ENCODE assay signal across 27 cellular contexts in genomic region chr2:55958756-55959155, GRCh38. TPM values are rescaled to one million over a fixed set of nuclear protein-coding genes. Genes with fewer than 3 reads are reported as not detected.
DNase-seq lines count a peak whose midpoint lies in the region; ATAC-seq and TF ChIP-seq lines count a peak whose summit lies in the region.
"Had no signal": no experiment of that assay in that cellular context is flagged by ENCODE, and none has a peak within 500 bp of the region (broad histone marks: within the 10 kb centered on the region; RNA-seq: fewer than 3 reads in every experiment).

No MANE protein-coding gene starts in this region.

- TF ChIP-seq POLR2A in IMR-90 (IDR thresholded peaks at IDR 0.05; ENCODE audit: low read depth, low read length): no peak

- peak overlapping the region; percentile 71; the same call in 1 of the 2 replicates for H3K14ac ChIP-seq in IMR-90 (replicated peaks; ENCODE audit: low read depth, low read length)

- no peaks in the 10 kb centered on the region for H3K27me3 ChIP-seq in IMR-90 (ENCODE audit: control insufficient read depth, insufficient read depth, low read length)
- H3K27me3 ChIP-seq in upper lobe of right lung: no peaks in the 10 kb centered on the region
- H3K27me3 ChIP-seq: suprapubic skin, uterus had no signal

- H3K4me1 Mint-ChIP-seq in chondrocyte (ENCODE audit: low read depth) (peaks cover 24% of the 10 kb centered on the region), mesothelial cell of epicardium (peaks cover 22% of the 10 kb centered on the region)
- H3K4me1 Mint-ChIP-seq: natural killer cell had no signal

- ATAC-seq in IMR-90 (ENCODE audit: low read depth) (peak; percentile 19), upper lobe of right lung (no peak)
- ATAC-seq: natural killer cell had no signal

- H3K9me3 Mint-ChIP-seq in chondrocyte (ENCODE audit: low read depth): peaks cover 6% of the 10 kb centered on the region
- peaks cover 3% of the 10 kb centered on the region for H3K9me3 Mint-ChIP-seq in mesothelial cell of epicardium
- H3K9me3 Mint-ChIP-seq: activated naive CD4-positive, alpha-beta T cell treated with anti-CD3 and anti-CD28 coated beads for 36 hours; T-helper 2 cell treated with Interferon-gamma antibody and Interleukin-4, amounts not matched to agents 5 μg/mL and 100 μg/mL, for 36 hours had no signal

- peak overlapping the region; percentile 34; the same call in 1 of the 2 replicates for H3K23ac ChIP-seq in IMR-90 (ENCODE audit: low read depth, low read length)

- H2AK9ac ChIP-seq in IMR-90 (replicated peaks; ENCODE audit: low read depth, low read length, poor library complexity): no peak overlapping the region

- no peak overlapping the region for H3K56ac ChIP-seq in IMR-90 (ENCODE audit: extremely low read depth, insufficient read depth, low read length)

- peak overlapping the region; percentile 17 for H2BK5ac ChIP-seq in IMR-90 (ENCODE audit: low read depth, low read length, poor library complexity, severe bottlenecking)

- H3K27ac Mint-ChIP-seq in chondrocyte (ENCODE audit: unreplicated experiment): peak overlapping the region; percentile 49
- peak overlapping the region; percentile 43 for H3K27ac Mint-ChIP-seq in mesothelial cell of epicardium
- H3K27ac Mint-ChIP-seq: activated CD4-positive, alpha-beta memory T cell treated with anti-CD3 and anti-CD28 coated beads for 36 hours; activated naive CD4-positive, alpha-beta T cell treated with anti-CD3 and anti-CD28 coated beads for 36 hours; natural killer cell; T-helper 2 cell treated with Interferon-gamma antibody and Interleukin-4, amounts not matched to agents 5 μg/mL and 100 μg/mL, for 36 hours had no signal

- H3K4me3 Mint-ChIP-seq in chondrocyte (ENCODE audit: unreplicated experiment): no peak overlapping the region
- H3K4me3 Mint-ChIP-seq in mesothelial cell of epicardium: no peak overlapping the region
- H3K4me3 Mint-ChIP-seq: activated CD4-positive, alpha-beta memory T cell treated with anti-CD3 and anti-CD28 coated beads for 36 hours; activated naive CD4-positive, alpha-beta T cell treated with anti-CD3 and anti-CD28 coated beads for 36 hours; natural killer cell; T-helper 2 cell treated with Interferon-gamma antibody and Interleukin-4, amounts not matched to agents 5 μg/mL and 100 μg/mL, for 36 hours had no signal

- H3K9me3 ChIP-seq in IMR-90 (ENCODE audit: control insufficient read depth, insufficient read depth, low read length) (no peaks in the 10 kb centered on the region), upper lobe of right lung (no peaks in the 10 kb centered on the region)
- H3K9me3 ChIP-seq: adrenal gland, left ventricle myocardium inferior, suprapubic skin, uterus had no signal

- no peak for DNase-seq in IMR-90
- DNase-seq in chondrocyte (ENCODE audit: low spot score): no peak
- DNase-seq in mesothelial cell of epicardium (ENCODE audit: low spot score in 2 of 2, unreplicated experiment in 2 of 2): no peak
- DNase-seq in upper lobe of right lung: no peak
- no peak for DNase-seq in SHP77 (lab: John Stamatoyannopoulos, UW)
- no peak for DNase-seq in GM13977 (ENCODE audit: low spot score)
- DNase-seq in cerebellar nuclear complex (lab: John Stamatoyannopoulos, UW): no peak
- DNase-seq: activated CD4-positive, alpha-beta memory T cell treated with anti-CD3 and anti-CD28 coated beads for 36 hours; activated CD4-positive, CD25-positive, alpha-beta regulatory T cell treated with anti-CD3 and anti-CD28 coated beads, Interleukin-2, amount 50 U/mL, for 72 hours; activated CD8-positive, alpha-beta memory T cell treated with anti-CD3 and anti-CD28 coated beads, Interleukin-2, amount 50 U/mL, for 4 hours; activated naive CD4-positive, alpha-beta T cell treated with anti-CD3 and anti-CD28 coated beads for 36 hours; effector CD8-positive, alpha-beta T cell; H7; Karpas-422; left ventricle myocardium inferior; natural killer cell; NCI-H1417; NCI-H524 treated with DMSO at 0.1 percent for 48 hours; NK-92 treated with Interleukin-12 subunit alpha and Interleukin-12 subunit beta, amount 100 ng/mL, for 24 hours; nucleus accumbens; SIG-M5; stimulated activated naive CD4-positive, alpha-beta T cell; uterus had no signal

- H3K36me3 ChIP-seq in IMR-90 (ENCODE audit: control insufficient read depth, insufficient read depth, low read length) (no peaks in the 10 kb centered on the region), upper lobe of right lung (no peaks in the 10 kb centered on the region)
- H3K36me3 ChIP-seq: adrenal gland, left ventricle myocardium inferior, suprapubic skin, uterus had no signal

- BruUV-seq in IMR-90 (replicated peaks; lab: Mats Ljungman, UMichigan): no TSS peak

- peaks cover 2% of the 10 kb centered on the region for H3K36me3 Mint-ChIP-seq in chondrocyte (ENCODE audit: low read depth)
- no peaks in the 10 kb centered on the region for H3K36me3 Mint-ChIP-seq in mesothelial cell of epicardium
- H3K36me3 Mint-ChIP-seq: activated CD4-positive, alpha-beta memory T cell treated with anti-CD3 and anti-CD28 coated beads for 36 hours; natural killer cell had no signal

- H3K4me1 ChIP-seq in IMR-90 (ENCODE audit: control insufficient read depth, insufficient read depth, low read length): peaks cover 4% of the 10 kb centered on the region
- peaks cover 9% of the 10 kb centered on the region for H3K4me1 ChIP-seq in upper lobe of right lung
- H3K4me1 ChIP-seq: uterus had no signal

- intact Hi-C loops in IMR-90 (cut with micrococcal nuclease) (no loop called here), upper lobe of right lung (cut with DNase I) (no loop called here)

- H3K9me1 ChIP-seq in IMR-90 (ENCODE audit: insufficient read depth, low read length): no peaks in the 10 kb centered on the region; the same call in 1 of the 2 replicates

- no peak overlapping the region for H3K9ac ChIP-seq in IMR-90 (ENCODE audit: low read depth, low read length)

- H2BK15ac ChIP-seq in IMR-90 (ENCODE audit: low read depth, low read length): peak overlapping the region; percentile 71

- dilution Hi-C loops in IMR-90 (cut with HindIII; ENCODE audit: low sequenced_read_pairs, unreplicated experiment): no loop called here

- WGBS in IMR-90 (ENCODE audit: extremely low coverage in 2 of 2, insufficient read length in 1 of 2), 2 experiments: 29% methylated on average over 1 of the region's 1 CpG; no CpG with 5 or more reads in 1 of the 2 experiments

- H2BK20ac ChIP-seq in IMR-90 (ENCODE audit: low read depth, low read length): peak overlapping the region; percentile 87

- 0 out of 2 replicates have a peak overlapping the region, but pooled peaks have one; percentile 66 for H2AK5ac ChIP-seq in IMR-90 (ENCODE audit: low read depth, low read length)

- H3K27me3 Mint-ChIP-seq in chondrocyte (ENCODE audit: low read depth) (peaks cover 12% of the 10 kb centered on the region), mesothelial cell of epicardium (ENCODE audit: low read depth) (peaks cover 16% of the 10 kb centered on the region)

- no peaks in the 10 kb centered on the region for H3K79me1 ChIP-seq in IMR-90 (ENCODE audit: low read depth in 1 of 2, low read length in 2 of 2)

- in situ Hi-C loops in IMR-90 (cut with MboI; ENCODE audit: low sequenced_read_pairs) (no loop called here), GM13977 (cut with MboI; ENCODE audit: low pct_unique_long_range_greater_than_20kb, low sequenced_read_pairs, unreplicated experiment) (loop anchor here (25.0 kb wide), 1 partner anchor 246 kb away; no protein-coding TSS in a partner anchor)

- H3K4me3 ChIP-seq in IMR-90 (ENCODE audit: insufficient read depth, low read depth, low read length): no peak overlapping the region
- no peak overlapping the region for H3K4me3 ChIP-seq in upper lobe of right lung
- H3K4me3 ChIP-seq: adrenal gland, left ventricle myocardium inferior, skin epidermis, suprapubic skin, uterus had no signal

- H4K20me1 ChIP-seq in IMR-90 (ENCODE audit: insufficient read depth, low read length): no peaks in the 10 kb centered on the region

- peak overlapping the region; percentile 67; the same call in 1 of the 2 replicates for H4K5ac ChIP-seq in IMR-90 (ENCODE audit: low read depth, low read length)

- H4K91ac ChIP-seq in IMR-90 (ENCODE audit: insufficient read depth, low read depth, low read length): peak overlapping the region; percentile 67; the same call in 1 of the 2 replicates

- peak overlapping the region; percentile 62 for H2BK120ac ChIP-seq in IMR-90 (ENCODE audit: low read depth, low read length)

- POLR2A ChIA-PET in IMR-90 (lab: Charles Lee; ENCODE audit: unreplicated experiment): no interaction called here

- H3K27ac ChIP-seq in IMR-90 (ENCODE audit: insufficient read depth, low read length) (no peak overlapping the region), upper lobe of right lung (peak overlapping the region; percentile 58)
- H3K27ac ChIP-seq: adrenal gland, left ventricle myocardium inferior, uterus had no signal

- peak overlapping the region; percentile 48 for H2AFZ ChIP-seq in IMR-90 (replicated peaks; ENCODE audit: low read length, poor library complexity)

- peak overlapping the region in 1 of 2 experiments; percentile 67; a peak in 2 of 4 replicates for H4K8ac ChIP-seq in IMR-90 (ENCODE audit: low read depth in 2 of 2, low read length in 2 of 2)

- no peak for TF ChIP-seq RAD21 in IMR-90 (IDR thresholded peaks at IDR 0.05; ENCODE audit: low read length)

- no peak overlapping the region for H3K4me2 ChIP-seq in IMR-90 (ENCODE audit: low read depth, low read length)

- H3K18ac ChIP-seq in IMR-90 (ENCODE audit: low read depth, low read length): peak overlapping the region; percentile 82

- CTCF ChIA-PET in IMR-90 (lab: Yijun Ruan, JAX): no interaction called here

- peak overlapping the region; percentile 80 for H3K4ac ChIP-seq in IMR-90 (ENCODE audit: low read depth, low read length)

- TF ChIP-seq CTCF in IMR-90 (conservative IDR thresholded peaks at IDR 0.05; ENCODE audit: low read depth, low read length): no peak
- no peak for TF ChIP-seq CTCF in chondrocyte (IDR thresholded peaks at IDR 0.05)
- no peak for TF ChIP-seq CTCF in mesothelial cell of epicardium (IDR thresholded peaks at IDR 0.05; ENCODE audit: unreplicated experiment)
- TF ChIP-seq CTCF in upper lobe of right lung (IDR thresholded peaks at IDR 0.05): no peak
- no peak for TF ChIP-seq CTCF in GM13977 (IDR thresholded peaks at IDR 0.05; ENCODE audit: extremely low read depth, insufficient read depth, missing control alignments)

TF ChIP-seq in IMR-90, 13 proteins besides CTCF, POLR2A, EP300 and RAD21 (continues in another document):
- no peak for TF ChIP-seq SMC3 (IDR thresholded peaks at IDR 0.05; ENCODE audit: low read depth, low read length)
- no peak for TF ChIP-seq FOS (IDR thresholded peaks at IDR 0.05; ENCODE audit: low read depth, low read length)

RNA-seq across cellular contexts. Expression of gene EFEMP1, which starts 35.2 kb away (rescaled TPM):
- total RNA-seq in IMR-90 (2012; rRNA removed) (164 and 214 TPM in 2 replicates), chondrocyte (9.5 to 39.6 TPM (median 38.6 TPM) in 3 replicates), mesothelial cell of epicardium (38.1 to 42.8 TPM (median 41.6 TPM) in 3 replicates), upper lobe of right lung (301 TPM)
- polyA plus RNA-seq in IMR-90 (2012; rRNA removed): 198 and 219 TPM in 2 replicates
- 314 and 322 TPM in 2 replicates for polyA plus RNA-seq in IMR-90 (2012; cell fraction: cytosol; rRNA removed)
- 132 and 323 TPM in 2 replicates for polyA plus RNA-seq in IMR-90 (2012; cell fraction: nucleus; rRNA removed; ENCODE audit: low replicate concordance)
- total RNA-seq: activated CD4-positive, alpha-beta memory T cell treated with anti-CD3 and anti-CD28 coated beads for 36 hours; activated naive CD4-positive, alpha-beta T cell treated with anti-CD3 and anti-CD28 coated beads for 36 hours; natural killer cell had no signal
